ENCODE assay signal across 24 cellular contexts in the genomic region with DNA sequence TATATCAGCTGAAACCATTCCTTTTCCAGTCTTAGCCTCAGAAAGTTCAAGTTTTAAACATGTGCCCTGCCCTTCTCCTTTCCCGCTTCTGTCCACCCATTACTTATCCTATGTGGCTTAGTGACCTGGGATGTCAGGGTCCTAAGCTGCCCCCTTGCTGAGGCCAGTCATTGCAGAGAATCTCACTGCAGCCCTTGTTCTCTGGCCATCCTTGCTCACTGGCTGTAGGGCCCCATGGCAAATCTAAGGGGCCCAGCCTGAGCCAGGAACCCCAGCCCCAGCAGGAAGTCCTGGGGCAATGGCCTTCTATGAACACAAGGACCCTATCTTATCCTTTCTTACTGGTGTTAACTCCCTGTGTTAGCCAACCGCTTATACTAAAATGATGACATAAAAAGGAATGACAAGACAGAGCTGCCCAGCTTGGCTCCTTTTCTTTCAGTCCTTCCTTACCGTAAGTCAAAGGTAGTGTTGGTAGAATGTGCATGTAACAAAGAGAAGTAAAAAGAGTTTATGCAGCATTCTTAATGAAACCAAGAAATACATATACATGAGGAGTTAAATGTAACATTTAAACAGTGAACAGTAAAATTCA. TPM values are rescaled to one million over a fixed set of nuclear protein-coding genes. Genes with fewer than 3 reads are reported as not detected.
A peak's percentile ranks its signal among the peaks of the same experiment; 100 is the strongest.
DNase-seq lines count a peak whose midpoint lies in the region; ATAC-seq, FAIRE-seq and TF ChIP-seq lines count a peak whose summit lies in the region.
"Had no signal": no experiment of that assay in that cellular context is flagged by ENCODE, and none has a peak within 500 bp of the region (broad histone marks: within the 10 kb centered on the region; RNA-seq: fewer than 3 reads in every experiment).

No MANE protein-coding gene starts in this region.

- H3K9me3 ChIP-seq in endothelial cell of umbilical vein (replicated peaks; ENCODE audit: control insufficient read depth, insufficient read depth, low read length): no peaks in the 10 kb centered on the region
- no peaks in the 10 kb centered on the region for H3K9me3 ChIP-seq in liver (ENCODE audit: control insufficient read depth in 4 of 4, low read length in 3 of 4)
- H3K9me3 ChIP-seq in suprapubic skin: no peaks in the 10 kb centered on the region
- H3K9me3 ChIP-seq: colonic mucosa, heart right ventricle, neutrophil, SJSA1 had no signal

- intact Hi-C loops in endothelial cell of umbilical vein (cut with micrococcal nuclease): no loop called here

- no peak overlapping the region for H3K9ac ChIP-seq in endothelial cell of umbilical vein (replicated peaks; ENCODE audit: extremely low read depth, insufficient read depth, low read length)
- no peak overlapping the region for H3K9ac ChIP-seq in liver (ENCODE audit: low read depth in 1 of 2, low read length in 2 of 2)

- no peaks in the 10 kb centered on the region for H3K27me3 ChIP-seq in endothelial cell of umbilical vein (ENCODE audit: control insufficient read depth in 2 of 2, insufficient read depth in 2 of 2, low read length in 2 of 2)
- H3K27me3 ChIP-seq in liver (ENCODE audit: control insufficient read depth in 4 of 4, insufficient read depth in 4 of 4, low read length in 3 of 4): no peaks in the 10 kb centered on the region
- H3K27me3 ChIP-seq in suprapubic skin: no peaks in the 10 kb centered on the region
- H3K27me3 ChIP-seq: colonic mucosa, heart right ventricle, neutrophil, SJSA1 had no signal

- H3K4me1 ChIP-seq in endothelial cell of umbilical vein (ENCODE audit: control insufficient read depth, extremely low read depth, insufficient read depth, low read length) (peaks cover 7% of the 10 kb centered on the region), liver (ENCODE audit: control insufficient read depth in 4 of 4, insufficient read depth in 4 of 4, low read length in 3 of 4) (peaks cover 18 to 73% (median 55%) of the 10 kb centered on the region in 4 donors), suprapubic skin (peaks cover 23% of the 10 kb centered on the region)
- H3K4me1 ChIP-seq: colonic mucosa, SJSA1 had no signal

- no peak for TF ChIP-seq CTCF in RWPE1 (conservative IDR thresholded peaks at IDR 0.05; ENCODE audit: low read depth)
- TF ChIP-seq CTCF in endothelial cell of umbilical vein (IDR thresholded peaks at IDR 0.05; ENCODE audit: extremely low read depth in 1 of 2, insufficient read depth in 1 of 2, low read depth in 1 of 2, low read length in 2 of 2): no peak
- TF ChIP-seq CTCF in liver (IDR thresholded peaks at IDR 0.05; ENCODE audit: low read depth, low read length, missing input control): no peak
- TF ChIP-seq CTCF in suprapubic skin (IDR thresholded peaks at IDR 0.05): no peak

- no peak for TF ChIP-seq RAD21 in liver (IDR thresholded peaks at IDR 0.05)

- H2AFZ ChIP-seq in endothelial cell of umbilical vein (ENCODE audit: low read depth, low read length): no peak overlapping the region

- H3K79me2 ChIP-seq in endothelial cell of umbilical vein (ENCODE audit: control insufficient read depth, insufficient read depth, low read length): no peaks in the 10 kb centered on the region

- H4K20me1 ChIP-seq in endothelial cell of umbilical vein (replicated peaks; ENCODE audit: control insufficient read depth, extremely low read depth, insufficient read depth, low read length): peaks cover 2% of the 10 kb centered on the region

- H3K4me3 ChIP-seq in endothelial cell of umbilical vein (replicated peaks in 1 of 3; ENCODE audit: insufficient read depth in 1 of 3, low read depth in 1 of 3, low read length in 3 of 3) (no peak overlapping the region), liver (ENCODE audit: low read depth in 1 of 3, low read length in 3 of 3) (no peak overlapping the region), suprapubic skin (no peak overlapping the region)
- H3K4me3 ChIP-seq: colonic mucosa, heart right ventricle, SJSA1, skin epidermis had no signal

- no peaks in the 10 kb centered on the region for H3K9me1 ChIP-seq in endothelial cell of umbilical vein (replicated peaks; ENCODE audit: control insufficient read depth, extremely low read depth, insufficient read depth, low read length)

- FAIRE-seq in endothelial cell of umbilical vein (lab: Jason Lieb, UNC): no peak

- ATAC-seq in GM19452 (IDR thresholded peaks at IDR 0.05; ENCODE audit: unreplicated experiment): no peak

- H3K4me2 ChIP-seq in endothelial cell of umbilical vein (ENCODE audit: insufficient read depth, low read length): no peak overlapping the region

- POLR2A ChIA-PET in RWPE1 (lab: Yijun Ruan, JAX; ENCODE audit: low non-redundant PET) (no interaction called here), endothelial cell of umbilical vein (lab: Charles Lee) (no interaction called here)

- TF ChIP-seq EP300 in suprapubic skin (IDR thresholded peaks at IDR 0.05): no peak

- DNase-seq in RWPE1 (ENCODE audit: low spot score) (no peak), endothelial cell of umbilical vein (ENCODE audit: low read depth, low spot score) (no peak), suprapubic skin (ENCODE audit: low spot score in 2 of 2) (peak in 1 of 2 donors; percentile 43), GDM1 (lab: John Stamatoyannopoulos, UW) (no peak), hypothalamus (lab: John Stamatoyannopoulos, UW) (no peak)
- DNase-seq: activated CD4-positive, alpha-beta T cell treated with anti-CD3 and anti-CD28 coated beads for 48 hours; activated effector memory CD4-positive, alpha-beta T cell treated with anti-CD3 and anti-CD28 coated beads, Interleukin-2, amount 50 U/mL, for 16 hours; aorta; colonic mucosa; DMS 273 treated with DMSO at 0.1 percent for 48 hours; H7; heart right ventricle; KG1; NCI-H1092 treated with DMSO at 0.1 percent for 48 hours; NCI-H2107; NCI-H524 had no signal

- H3K36me3 ChIP-seq in endothelial cell of umbilical vein (ENCODE audit: control insufficient read depth in 2 of 2, extremely low read depth in 1 of 2, insufficient read depth in 2 of 2, low read length in 2 of 2): peaks cover 15 to 20% of the 10 kb centered on the region in 2 experiments
- peaks cover 13 to 59% (median 43%) of the 10 kb centered on the region in 4 donors for H3K36me3 ChIP-seq in liver (ENCODE audit: control insufficient read depth in 4 of 4, insufficient read depth in 3 of 4, low read depth in 1 of 4, low read length in 3 of 4)
- H3K36me3 ChIP-seq in suprapubic skin: peaks cover 51% of the 10 kb centered on the region
- H3K36me3 ChIP-seq: neutrophil had no signal

- TF ChIP-seq POLR2A in endothelial cell of umbilical vein (IDR thresholded peaks at IDR 0.05; ENCODE audit: low read depth, low read length) (no peak), suprapubic skin (IDR thresholded peaks at IDR 0.05) (no peak)

- H3K27ac ChIP-seq in RWPE1: peak overlapping the region; percentile 92
- peak overlapping the region; percentile 1 for H3K27ac ChIP-seq in endothelial cell of umbilical vein (ENCODE audit: insufficient read depth, low read depth, low read length)
- H3K27ac ChIP-seq in liver (ENCODE audit: low read depth in 1 of 2, low read length in 2 of 2): peak overlapping the region; percentile 71 to 88
- peak overlapping the region; percentile 27 for H3K27ac ChIP-seq in suprapubic skin
- H3K27ac ChIP-seq: colonic mucosa, heart right ventricle, HL-60, neutrophil, SJSA1 had no signal

- WGBS in liver: 84% methylated on average over 3 of the region's 3 CpGs
- 92% methylated on average over 3 of the region's 3 CpGs for WGBS in suprapubic skin

- CTCF ChIA-PET in RWPE1 (lab: Yijun Ruan, JAX) (no interaction called here), endothelial cell of umbilical vein (lab: Charles Lee) (no interaction called here)

- BruUV-seq in endothelial cell of umbilical vein (replicated peaks; lab: Mats Ljungman, UMichigan): no TSS peak

- dilution Hi-C loops in endothelial cell of umbilical vein (cut with MboI; ENCODE audit: extremely low pct_ligation_motif_present, low sequenced_read_pairs): no loop called here

TF ChIP-seq in endothelial cell of umbilical vein, 7 proteins besides CTCF, POLR2A, EP300 and RAD21 (continues in another document):
- TF ChIP-seq, protein P1, sequence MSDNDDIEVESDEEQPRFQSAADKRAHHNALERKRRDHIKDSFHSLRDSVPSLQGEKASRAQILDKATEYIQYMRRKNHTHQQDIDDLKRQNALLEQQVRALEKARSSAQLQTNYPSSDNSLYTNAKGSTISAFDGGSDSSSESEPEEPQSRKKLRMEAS (IDR thresholded peaks at IDR 0.05; ENCODE audit: insufficient read depth, insufficient read length): no peak
- no peak for TF ChIP-seq EZH2 (IDR thresholded peaks at IDR 0.05; ENCODE audit: borderline replicate concordance, low read depth, low read length, severe bottlenecking)

TF ChIP-seq in liver, 16 proteins besides CTCF, POLR2A, EP300 and RAD21 (continues in another document):
- TF ChIP-seq, protein P1 (IDR thresholded peaks at IDR 0.05): no peak
- no peak for TF ChIP-seq GABPA (IDR thresholded peaks at IDR 0.05 in 1 of 2, conservative IDR thresholded peaks at IDR 0.05 in 1 of 2)
- no peak for TF ChIP-seq FOXA1 (IDR thresholded peaks at IDR 0.05)
- no peak for TF ChIP-seq RXRA (IDR thresholded peaks at IDR 0.05)
- TF ChIP-seq YY1 (IDR thresholded peaks at IDR 0.05): no peak

RNA-seq across cellular contexts. Expression of gene DHCR24, which starts 29.8 kb away (rescaled TPM):
- total RNA-seq in endothelial cell of umbilical vein (223 and 229 TPM in 2 replicates), liver (100 to 1,000 TPM; 495 to 815 TPM), suprapubic skin (100 to 1,000 TPM; 167 to 525 (median 389) TPM)
- polyA plus RNA-seq in endothelial cell of umbilical vein (214 and 239 TPM in 2 replicates), liver (100 to 1,000 TPM; 271 to 705 TPM)
- 134 and 175 TPM in 2 replicates for polyA plus RNA-seq in endothelial cell of umbilical vein (2011; cell fraction: cytosol; rRNA removed)
- polyA plus RNA-seq in endothelial cell of umbilical vein (2011; cell fraction: nucleus; rRNA removed): 67.9 and 94.8 TPM in 2 replicates
- 58.7 and 150 TPM in 2 replicates for polyA plus RNA-seq in endothelial cell of umbilical vein (2012)
- 603 and 660 TPM in 2 replicates for polyA minus RNA-seq in endothelial cell of umbilical vein
- polyA minus RNA-seq in endothelial cell of umbilical vein (2011; cell fraction: cytosol; rRNA and poly(A)+ RNA removed): 115 TPM
- polyA minus RNA-seq in endothelial cell of umbilical vein (2011; cell fraction: nucleus; rRNA and poly(A)+ RNA removed): 69.1 and 71.3 TPM in 2 replicates

RNA-seq across cellular contexts. Expression of gene TTC22, which starts 56.0 kb away (rescaled TPM):
- not detected in 2 replicates for total RNA-seq in endothelial cell of umbilical vein
- not detected in 2 replicates for polyA plus RNA-seq in endothelial cell of umbilical vein
- not detected in 2 replicates for polyA plus RNA-seq in endothelial cell of umbilical vein (2011; cell fraction: cytosol; rRNA removed)
- polyA plus RNA-seq in endothelial cell of umbilical vein (2011; cell fraction: nucleus; rRNA removed): not detected in 2 replicates
- polyA plus RNA-seq in endothelial cell of umbilical vein (2012): not detected in 2 replicates
- not detected in 2 replicates for polyA minus RNA-seq in endothelial cell of umbilical vein
- not detected for polyA minus RNA-seq in endothelial cell of umbilical vein (2011; cell fraction: cytosol; rRNA and poly(A)+ RNA removed)
- polyA minus RNA-seq in endothelial cell of umbilical vein (2011; cell fraction: nucleus; rRNA and poly(A)+ RNA removed): not detected in 2 replicates
- total RNA-seq in liver: 1 to 10 TPM; 2.2 to 3.5 TPM
- polyA plus RNA-seq in liver: 1 to 10 TPM in 1 of 2 donors, under 1 TPM in 1; 0.96 to 2.5 TPM
- total RNA-seq in suprapubic skin: 10 to 100 TPM; 37.4 to 64.0 (median 58.0) TPM
- total RNA-seq: mesenteric fat pad, SJSA1 had no signal
- polyA plus RNA-seq: BJ had no signal

Comparison
In these comparisons a context has a peak if more than half of its experiments do, and no peak if none do; other contexts are left out.
1. H3K27ac ChIP-seq: peak in every context shown above with its lines; median percentile 92 in RWPE1; 80 in liver; 27 in suprapubic skin; 1 in endothelial cell of umbilical vein.
2. RNA of gene TTC22, which starts 56.0 kb away (total RNA-seq): 37.4 to 64.0 TPM in suprapubic skin; 2.2 to 3.5 TPM in liver and not detected in endothelial cell of umbilical vein; every median in the first group is over 4 times any median in the second.